8 cellular contexts compared by ENCODE assay signal in the genomic region with DNA sequence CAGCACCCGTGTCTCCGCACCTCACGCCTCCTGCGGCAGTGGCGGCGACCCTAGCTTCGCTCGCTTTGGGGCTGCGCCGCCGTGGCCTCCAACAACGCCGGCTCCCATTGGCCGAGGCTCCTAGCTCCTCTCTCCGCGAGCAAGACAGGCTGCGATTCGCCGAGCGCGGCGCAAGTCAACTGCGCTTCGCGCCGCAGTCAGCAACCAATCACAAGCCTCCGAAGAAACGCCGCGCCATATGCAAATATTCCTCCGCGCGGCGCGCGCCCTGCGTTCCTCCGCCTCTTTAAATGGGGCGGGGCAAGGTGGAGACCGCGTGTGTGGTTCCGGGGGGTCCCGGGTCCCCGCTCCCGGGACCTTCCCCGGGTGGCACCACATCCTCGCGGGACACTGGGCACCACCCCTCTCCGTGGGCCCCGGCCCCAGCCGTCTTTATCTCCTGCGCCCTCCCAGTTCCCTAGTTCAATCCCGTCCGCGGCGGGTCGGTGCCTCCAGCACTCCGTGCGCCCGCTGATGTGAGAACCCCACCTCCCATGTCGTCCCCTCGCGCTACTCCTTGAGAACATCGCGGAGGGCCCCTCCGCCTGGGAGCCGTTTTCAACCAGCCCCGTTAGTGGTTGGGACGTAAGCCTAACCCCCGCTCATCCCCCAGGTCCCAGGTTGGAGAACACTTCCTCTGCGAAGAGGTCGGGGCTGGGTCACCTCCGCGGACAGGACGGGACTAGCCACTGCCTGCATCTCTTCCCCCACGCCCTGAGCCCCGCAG. TPM values are rescaled to one million over a fixed set of nuclear protein-coding genes. Genes with fewer than 3 reads are reported as not detected.
A peak's percentile ranks its signal among the peaks of the same experiment; 100 is the strongest.
DNase-seq lines count a peak whose midpoint lies in the region; ATAC-seq and TF ChIP-seq lines count a peak whose summit lies in the region.

A gene with protein sequence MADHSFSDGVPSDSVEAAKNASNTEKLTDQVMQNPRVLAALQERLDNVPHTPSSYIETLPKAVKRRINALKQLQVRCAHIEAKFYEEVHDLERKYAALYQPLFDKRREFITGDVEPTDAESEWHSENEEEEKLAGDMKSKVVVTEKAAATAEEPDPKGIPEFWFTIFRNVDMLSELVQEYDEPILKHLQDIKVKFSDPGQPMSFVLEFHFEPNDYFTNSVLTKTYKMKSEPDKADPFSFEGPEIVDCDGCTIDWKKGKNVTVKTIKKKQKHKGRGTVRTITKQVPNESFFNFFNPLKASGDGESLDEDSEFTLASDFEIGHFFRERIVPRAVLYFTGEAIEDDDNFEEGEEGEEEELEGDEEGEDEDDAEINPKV (minus strand): TSS at position 96 of the 766 bp plus-strand sequence. CDS start 13,109 bp downstream, outside the sequence.

- H3K36me3 Mint-ChIP-seq in GM23338 (ENCODE audit: low read depth): peaks cover 11% of the 10 kb centered on the region
- peaks cover 4 to 9% (median 6%) of the 10 kb centered on the region in 3 donors for H3K36me3 Mint-ChIP-seq in naive thymus-derived CD8-positive, alpha-beta T cell

- peak within 1 kb of the TSS; percentile 84 for H2AFZ ChIP-seq in GM23338
- H2AFZ ChIP-seq in fibroblast of lung (ENCODE audit: low read length): peak within 1 kb of the TSS; percentile 36

- peak within 1 kb of the TSS; percentile 95 for H3K4me3 Mint-ChIP-seq in GM23338
- H3K4me3 Mint-ChIP-seq in naive thymus-derived CD8-positive, alpha-beta T cell: peak within 1 kb of the TSS; percentile 79 to 100 (median 98)

- H3K4me2 ChIP-seq in DOHH2 (ENCODE audit: low read length): peak within 1 kb of the TSS; percentile 90
- peak within 1 kb of the TSS; percentile 98 for H3K4me2 ChIP-seq in GM23338
- H3K4me2 ChIP-seq in fibroblast of lung (ENCODE audit: extremely low read depth, insufficient read depth, low read length): peak within 1 kb of the TSS; percentile 78

- H3K9me2 ChIP-seq in DOHH2 (replicated peaks; ENCODE audit: control insufficient read depth, low read length): no peaks in the 10 kb centered on the region
- no peaks in the 10 kb centered on the region for H3K9me2 ChIP-seq in GM23338 (ENCODE audit: insufficient read depth)

- peaks cover 3% of the 10 kb centered on the region; the same call in 1 of the 2 replicates for H3F3A ChIP-seq in DOHH2 (ENCODE audit: control insufficient read depth, insufficient read depth)
- peaks cover 19% of the 10 kb centered on the region for H3F3A ChIP-seq in GM23338 (replicated peaks; ENCODE audit: low read depth)

- DNase-seq in GM23338 (ENCODE audit: low spot score) (peak; percentile 99), LHCN-M2 (ENCODE audit: low read depth) (peak; percentile 94), RPMI8226 (peak; percentile 96), fibroblast of lung (ENCODE audit: low read depth in 2 of 2) (peak; percentile 96)
- peak; percentile 90 to 94 for DNase-seq in activated T-helper 1 cell treated with anti-CD3 and anti-CD28 coated beads, Interleukin-2, amount 50 U/mL, for 16 hours (ENCODE audit: low read depth in 1 of 2, low spot score in 1 of 2)
- DNase-seq in naive thymus-derived CD8-positive, alpha-beta T cell: peak; percentile 90 to 98 (median 96)
- peak; percentile 91 to 96 (median 94) for DNase-seq in stimulated activated naive CD4-positive, alpha-beta T cell (lab: John Stamatoyannopoulos, UW)

- H3K4me3 ChIP-seq in DOHH2 (ENCODE audit: low read length) (peak within 1 kb of the TSS; percentile 87), GM23338 (peak within 1 kb of the TSS; percentile 99), fibroblast of lung (replicated peaks in 1 of 4; ENCODE audit: control extremely low read depth in 1 of 4, insufficient read depth in 1 of 4, low read depth in 3 of 4, low read length in 4 of 4) (peak within 1 kb of the TSS; percentile 78 to 92 (median 86))

- no peak for TF ChIP-seq CTCF in DOHH2 (IDR thresholded peaks at IDR 0.05; ENCODE audit: low read depth, low read length, poor library complexity, severe bottlenecking)
- TF ChIP-seq CTCF in GM23338 (conservative IDR thresholded peaks at IDR 0.05; ENCODE audit: low read depth in 2 of 2): no peak
- TF ChIP-seq CTCF in fibroblast of lung (conservative IDR thresholded peaks at IDR 0.05 in 1 of 2, IDR thresholded peaks at IDR 0.05 in 1 of 2; ENCODE audit: low read depth in 1 of 2, low read length in 2 of 2): no peak

- peaks cover 8% of the 10 kb centered on the region for H3K27me3 Mint-ChIP-seq in GM23338 (ENCODE audit: insufficient read depth, low read depth, poor library complexity)
- peaks cover 0 to 2% (median 0%) of the 10 kb centered on the region in 5 donors for H3K27me3 Mint-ChIP-seq in naive thymus-derived CD8-positive, alpha-beta T cell

- peak within 1 kb of the TSS; percentile 99 for H3K27ac Mint-ChIP-seq in GM23338
- H3K27ac Mint-ChIP-seq in naive thymus-derived CD8-positive, alpha-beta T cell: peak within 1 kb of the TSS; percentile 96 to 99 (median 98)

- no peaks in the 10 kb centered on the region for H3K9me3 ChIP-seq in DOHH2 (ENCODE audit: control insufficient read depth, insufficient read depth, low read length)
- H3K9me3 ChIP-seq in fibroblast of lung (ENCODE audit: control insufficient read depth, insufficient read depth, low read depth, low read length): no peaks in the 10 kb centered on the region

- H3K27me3 ChIP-seq in DOHH2 (ENCODE audit: control insufficient read depth, low read length): no peaks in the 10 kb centered on the region
- H3K27me3 ChIP-seq in GM23338 (ENCODE audit: insufficient read depth): no peaks in the 10 kb centered on the region
- H3K27me3 ChIP-seq in fibroblast of lung (ENCODE audit: control insufficient read depth, insufficient read depth, low read length): no peaks in the 10 kb centered on the region

- H3K79me2 ChIP-seq in DOHH2 (ENCODE audit: control insufficient read depth, low read length): peaks cover 50% of the 10 kb centered on the region
- H3K79me2 ChIP-seq in GM23338 (replicated peaks; ENCODE audit: insufficient read depth): peaks cover 44% of the 10 kb centered on the region
- peaks cover 44% of the 10 kb centered on the region for H3K79me2 ChIP-seq in fibroblast of lung (ENCODE audit: control insufficient read depth, insufficient read depth, low read length)

- peak within 1 kb of the TSS; percentile 80 for H3K9ac ChIP-seq in fibroblast of lung (ENCODE audit: insufficient read depth, low read length)

- peak; percentile 80 for ATAC-seq in GM23338
- peak; percentile 78 to 84 for ATAC-seq in naive thymus-derived CD8-positive, alpha-beta T cell

- peaks cover 29% of the 10 kb centered on the region for H3K4me1 Mint-ChIP-seq in GM23338
- peaks cover 20 to 40% (median 29%) of the 10 kb centered on the region in 4 donors for H3K4me1 Mint-ChIP-seq in naive thymus-derived CD8-positive, alpha-beta T cell

- H4K20me1 ChIP-seq in DOHH2 (ENCODE audit: control insufficient read depth, insufficient read depth, low read depth, low read length) (peaks cover 31% of the 10 kb centered on the region), GM23338 (replicated peaks; ENCODE audit: insufficient read depth) (peaks cover 37% of the 10 kb centered on the region), fibroblast of lung (ENCODE audit: control insufficient read depth, extremely low read depth, insufficient read depth, low read length) (peaks cover 1% of the 10 kb centered on the region)

- H3K27ac ChIP-seq in DOHH2 (ENCODE audit: low read depth, low read length) (peak within 1 kb of the TSS; percentile 75), GM23338 (ENCODE audit: low read depth) (peak within 1 kb of the TSS; percentile 93), fibroblast of lung (ENCODE audit: insufficient read depth, low read length) (peak within 1 kb of the TSS; percentile 75)

- H3K4me1 ChIP-seq in DOHH2 (ENCODE audit: control insufficient read depth, low read length) (peaks cover 46% of the 10 kb centered on the region), GM23338 (ENCODE audit: insufficient read depth) (peaks cover 38% of the 10 kb centered on the region), fibroblast of lung (ENCODE audit: control insufficient read depth, extremely low read depth, insufficient read depth, low read length) (no peaks in the 10 kb centered on the region)

- peaks cover 42% of the 10 kb centered on the region for H3K36me3 ChIP-seq in DOHH2 (ENCODE audit: control insufficient read depth, low read length)
- H3K36me3 ChIP-seq in GM23338 (ENCODE audit: insufficient read depth): no peaks in the 10 kb centered on the region
- H3K36me3 ChIP-seq in fibroblast of lung (ENCODE audit: control insufficient read depth, insufficient read depth, low read length): no peaks in the 10 kb centered on the region

- POLR2A ChIA-PET in naive thymus-derived CD8-positive, alpha-beta T cell (lab: Charles Lee): interaction anchor here (0.6 to 14.4 kb wide), 9 partner anchors 10 to 1071 kb away, joined by 3 to 457 read pairs (median 7); a partner anchor contains a TSS

- no peaks in the 10 kb centered on the region for H3K9me3 Mint-ChIP-seq in GM23338
- no peaks in the 10 kb centered on the region for H3K9me3 Mint-ChIP-seq in naive thymus-derived CD8-positive, alpha-beta T cell

TF ChIP-seq in GM23338, 12 proteins besides CTCF, POLR2A, EP300 and RAD21:
- TF ChIP-seq, protein P1, sequence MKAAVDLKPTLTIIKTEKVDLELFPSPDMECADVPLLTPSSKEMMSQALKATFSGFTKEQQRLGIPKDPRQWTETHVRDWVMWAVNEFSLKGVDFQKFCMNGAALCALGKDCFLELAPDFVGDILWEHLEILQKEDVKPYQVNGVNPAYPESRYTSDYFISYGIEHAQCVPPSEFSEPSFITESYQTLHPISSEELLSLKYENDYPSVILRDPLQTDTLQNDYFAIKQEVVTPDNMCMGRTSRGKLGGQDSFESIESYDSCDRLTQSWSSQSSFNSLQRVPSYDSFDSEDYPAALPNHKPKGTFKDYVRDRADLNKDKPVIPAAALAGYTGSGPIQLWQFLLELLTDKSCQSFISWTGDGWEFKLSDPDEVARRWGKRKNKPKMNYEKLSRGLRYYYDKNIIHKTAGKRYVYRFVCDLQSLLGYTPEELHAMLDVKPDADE (IDR thresholded peaks at IDR 0.05): 0 out of 2 replicates have a peak, but pooled peaks have one; percentile 31
- peak; percentile 41; the same call in 1 of the 2 replicates for TF ChIP-seq CREB1 (CRISPR knock-in tag; IDR thresholded peaks at IDR 0.05; ENCODE audit: low read depth)
- no peak for TF ChIP-seq JUNB (IDR thresholded peaks at IDR 0.05; ENCODE audit: unreplicated experiment)
- peak; percentile 86 for TF ChIP-seq POLR2AphosphoS5 (IDR thresholded peaks at IDR 0.05; ENCODE audit: low read depth)
TF ChIP-seq in GM23338: peak in this region for 3.

RNA-seq across cellular contexts. Expression of the gene that starts here (rescaled TPM):
- total RNA-seq in GM23338 (2014; rRNA removed; shearing (Covaris generic)): 181 and 183 TPM in 2 replicates
- polyA plus RNA-seq in GM23338 (2016; fragmentation: Nextera tagmentation; extraction: Ambion mirVana): 171 and 189 TPM in 2 replicates
- 120 and 140 TPM in 2 replicates for total RNA-seq in LHCN-M2 (2014; rRNA removed)
- 97.4 TPM for polyA plus RNA-seq in LHCN-M2 (2012)
- 104 and 113 TPM in 2 replicates for total RNA-seq in fibroblast of lung
- 79.5 and 95.9 TPM in 2 replicates for polyA plus RNA-seq in fibroblast of lung
- 85.1 and 98.2 TPM in 2 replicates for polyA plus RNA-seq in fibroblast of lung (2012)
- 56.5 and 75.5 TPM in 2 replicates for polyA minus RNA-seq in fibroblast of lung (ENCODE audit: low replicate concordance)
- 100 to 1,000 TPM; 455 to 471 TPM for total RNA-seq in naive thymus-derived CD8-positive, alpha-beta T cell
- 100 to 1,000 TPM; 169 to 207 (median 201) TPM for polyA plus RNA-seq in naive thymus-derived CD8-positive, alpha-beta T cell

Comparison
In these comparisons a context has a peak if more than half of its experiments do, and no peak if none do; other contexts are left out.
1. Peak in every context shown above with its lines: DNase-seq, ATAC-seq, H3K4me3 ChIP-seq and H3K27ac ChIP-seq.